ENCODE assay signal across 14 cellular contexts in the genomic region with DNA sequence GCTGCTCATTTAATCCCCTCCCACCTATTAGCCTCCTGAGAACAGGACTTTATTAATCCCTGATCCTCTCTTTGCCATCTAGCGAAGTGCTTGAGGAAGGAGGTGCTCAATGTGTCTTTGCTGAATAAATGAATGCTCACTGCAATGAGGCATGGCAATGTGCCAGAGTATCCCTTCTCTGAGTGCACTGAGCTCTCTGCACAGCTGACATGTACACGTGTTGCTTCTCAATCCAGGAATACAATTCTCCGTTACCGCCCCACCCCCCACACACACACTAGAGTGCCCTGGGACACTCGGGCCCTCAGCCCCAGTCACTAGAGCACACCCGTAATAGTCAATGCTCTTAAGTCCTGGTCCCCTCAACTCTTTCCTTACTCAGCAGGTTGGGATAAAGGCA.
DNase-seq lines count a peak whose midpoint lies in the region; ATAC-seq, FAIRE-seq and TF ChIP-seq lines count a peak whose summit lies in the region.
"Had no signal": no experiment of that assay in that cellular context is flagged by ENCODE, and none has a peak within 500 bp of the region (broad histone marks: within the 10 kb centered on the region; RNA-seq: fewer than 3 reads in every experiment).

No MANE protein-coding gene starts in this region.

- DNase-seq in COLO668 (lab: John Stamatoyannopoulos, UW; ENCODE audit: unreplicated experiment): peak; percentile 63
- DNase-seq in HTR-8/SVneo (ENCODE audit: insufficient read length, low spot score): no peak
- DNase-seq in NCI-H510A (lab: John Stamatoyannopoulos, UW): peak; percentile 57
- no peak for DNase-seq in stimulated activated CD4-positive, alpha-beta T cell treated with anti-CD3 and anti-CD28 coated beads, Interleukin-4, amount 100 ng/mL, for 24 hours
- no peak for DNase-seq in kidney tubule cell (ENCODE audit: low spot score)
- DNase-seq in H54 (ENCODE audit: insufficient read length, low spot score): no peak
- DNase-seq: activated CD4-positive, CD25-positive, alpha-beta regulatory T cell treated with anti-CD3 and anti-CD28 coated beads, Interleukin-2, amount 50 U/mL, for 72 hours; activated T-cell treated with anti-CD3 and anti-CD28 coated beads for 4 hours; islet precursor cell; RPMI8226; spleen had no signal

- no peak for TF ChIP-seq POLR2A in H54 (IDR thresholded peaks at IDR 0.05; ENCODE audit: low read depth, low read length)

- peak overlapping the region; percentile 8 for H3K27ac ChIP-seq in layer of hippocampus (ENCODE audit: low read depth, low read length)
- H3K27ac ChIP-seq: KMS-11, spleen had no signal

- no peak for ATAC-seq in GM18861 (IDR thresholded peaks at IDR 0.05; ENCODE audit: unreplicated experiment)

- FAIRE-seq in HTR-8/SVneo (lab: Jason Lieb, UNC): peak; percentile 77
- FAIRE-seq in H54 (lab: Jason Lieb, UNC): no peak

- no peaks in the 10 kb centered on the region for H3K27me3 ChIP-seq in layer of hippocampus (ENCODE audit: control insufficient read depth, insufficient read depth, low read length)

Comparison
In these comparisons a context has a peak if more than half of its experiments do, and no peak if none do; other contexts are left out.
1. DNase-seq: peak in COLO668 (single experiment) and NCI-H510A (single experiment); none in HTR-8/SVneo (single experiment), stimulated activated CD4-positive, alpha-beta T cell treated with anti-CD3 and anti-CD28 coated beads, Interleukin-4, amount 100 ng/mL, for 24 hours (single experiment), kidney tubule cell (single experiment) and H54 (single experiment).